9 cellular contexts compared by ENCODE assay signal in genomic region chr7:96414931-96415292, GRCh38.
DNase-seq lines count a peak whose midpoint lies in the region; ATAC-seq and TF ChIP-seq lines count a peak whose summit lies in the region.
"Had no signal": no experiment of that assay in that cellular context is flagged by ENCODE, and none has a peak within 500 bp of the region (broad histone marks: within the 10 kb centered on the region; RNA-seq: fewer than 3 reads in every experiment).

No MANE protein-coding gene starts in this region.

- H3K4me2 ChIP-seq in trophoblast cell (ENCODE audit: low read length): no peak overlapping the region

- no peaks in the 10 kb centered on the region for H3K36me3 ChIP-seq in trophoblast cell (ENCODE audit: control insufficient read depth in 1 of 2, insufficient read depth in 2 of 2, low read length in 2 of 2)

- H3K36me3 Mint-ChIP-seq in natural killer cell: no peaks in the 10 kb centered on the region
- no peaks in the 10 kb centered on the region for H3K36me3 Mint-ChIP-seq in natural killer cell treated with Interleukin-12 subunit alpha and Interleukin-12 subunit beta and Interleukin-15 and Interleukin-18, amount 100 ng/mL, for 72 hours
- H3K36me3 Mint-ChIP-seq in activated CD4-positive, alpha-beta T cell treated with anti-CD3 and anti-CD28 coated beads, Interleukin-2, amount 10 ng/mL, durations not matched to agents 24 days and 14 days (ENCODE audit: low read depth): no peaks in the 10 kb centered on the region

- H3K9ac ChIP-seq in trophoblast cell (ENCODE audit: low read length): no peak overlapping the region

- intact Hi-C loops in natural killer cell (cut with micrococcal nuclease): loop anchor here (1.0 kb wide), 1 partner anchor 612 kb away; no protein-coding TSS in a partner anchor
- intact Hi-C loops in activated CD4-positive, alpha-beta T cell treated with anti-CD3 and anti-CD28 coated beads, Interleukin-2, amount 10 ng/mL, durations not matched to agents 24 days and 14 days (cut with micrococcal nuclease): loop anchor here (5.0 to 10.0 kb wide), 3 partner anchors 90 to 338 kb away; partner anchors contain the start of gene SEM1

- no peak overlapping the region for H3K4ac ChIP-seq in trophoblast cell (ENCODE audit: low read depth, low read length)

- H3K9me3 Mint-ChIP-seq in natural killer cell: no peaks in the 10 kb centered on the region
- H3K9me3 Mint-ChIP-seq in natural killer cell treated with Interleukin-12 subunit alpha and Interleukin-12 subunit beta and Interleukin-15 and Interleukin-18, amount 100 ng/mL, for 72 hours: no peaks in the 10 kb centered on the region
- no peaks in the 10 kb centered on the region for H3K9me3 Mint-ChIP-seq in activated CD4-positive, alpha-beta T cell treated with anti-CD3 and anti-CD28 coated beads, Interleukin-2, amount 10 ng/mL, durations not matched to agents 24 days and 14 days
- H3K9me3 Mint-ChIP-seq: dendritic cell treated with granulocyte-macrophage colony-stimulating factor and Interleukin-4, amounts not matched to agents 40 ng/mL and 50 ng/mL, for 4 days had no signal

- no peak overlapping the region for H4K8ac ChIP-seq in trophoblast cell (ENCODE audit: low read depth, low read length)

- no peak overlapping the region for H2AFZ ChIP-seq in trophoblast cell (ENCODE audit: insufficient read depth, low read length, poor library complexity)

- no peak overlapping the region for H3K27ac ChIP-seq in trophoblast cell (ENCODE audit: low read depth, low read length)

- no peaks in the 10 kb centered on the region for H3K79me2 ChIP-seq in trophoblast cell (ENCODE audit: control insufficient read depth, insufficient read depth, low read length, poor library complexity)

- no peaks in the 10 kb centered on the region for H3K9me3 ChIP-seq in trophoblast cell (ENCODE audit: insufficient read depth, low read depth, low read length)

- H3K27me3 Mint-ChIP-seq in natural killer cell (ENCODE audit: low read depth in 2 of 2): peaks cover 10 to 15% of the 10 kb centered on the region in 2 donors
- H3K27me3 Mint-ChIP-seq in natural killer cell treated with Interleukin-12 subunit alpha and Interleukin-12 subunit beta and Interleukin-15 and Interleukin-18, amount 100 ng/mL, for 72 hours: peaks cover 5 to 9% of the 10 kb centered on the region in 2 donors
- peaks cover 18% of the 10 kb centered on the region for H3K27me3 Mint-ChIP-seq in activated CD4-positive, alpha-beta T cell treated with anti-CD3 and anti-CD28 coated beads, Interleukin-2, amount 10 ng/mL, durations not matched to agents 24 days and 14 days

- H3K18ac ChIP-seq in trophoblast cell (ENCODE audit: low read length): no peak overlapping the region

- no peak overlapping the region for H4K91ac ChIP-seq in trophoblast cell (ENCODE audit: low read depth, low read length)

- H3K23ac ChIP-seq in trophoblast cell (ENCODE audit: low read length): no peak overlapping the region

- WGBS in trophoblast cell (ENCODE audit: extremely low coverage, insufficient coverage, insufficient read length): no CpG with 5 or more reads among the region's 3 CpGs

- no peaks in the 10 kb centered on the region for H3K4me1 ChIP-seq in trophoblast cell (ENCODE audit: control insufficient read depth in 1 of 2, insufficient read depth in 2 of 2, low read length in 2 of 2)

- ATAC-seq in natural killer cell: peak in 1 of 3 donors; percentile 72
- ATAC-seq in natural killer cell treated with Interleukin-12 subunit alpha and Interleukin-12 subunit beta and Interleukin-15 and Interleukin-18, amount 100 ng/mL, for 72 hours: no peak
- ATAC-seq in HG02981 (IDR thresholded peaks at IDR 0.05; ENCODE audit: unreplicated experiment): peak; percentile 89
- no peak for ATAC-seq in GM19328 (IDR thresholded peaks at IDR 0.05; ENCODE audit: unreplicated experiment)

- no peak overlapping the region for H3K4me3 ChIP-seq in fibroblast of mammary gland (ENCODE audit: control insufficient read depth, low read depth, low read length)
- no peak overlapping the region for H3K4me3 ChIP-seq in trophoblast cell (ENCODE audit: low read depth, low read length)

- H3K4me1 Mint-ChIP-seq in natural killer cell: peaks cover 0 to 4% of the 10 kb centered on the region in 2 donors
- H3K4me1 Mint-ChIP-seq in natural killer cell treated with Interleukin-12 subunit alpha and Interleukin-12 subunit beta and Interleukin-15 and Interleukin-18, amount 100 ng/mL, for 72 hours (ENCODE audit: low read depth in 2 of 2): no peaks in the 10 kb centered on the region
- H3K4me1 Mint-ChIP-seq in activated CD4-positive, alpha-beta T cell treated with anti-CD3 and anti-CD28 coated beads, Interleukin-2, amount 10 ng/mL, durations not matched to agents 24 days and 14 days: peaks cover 3% of the 10 kb centered on the region

- H2BK120ac ChIP-seq in trophoblast cell (ENCODE audit: insufficient read depth, low read length, poor library complexity): no peak overlapping the region

- no peak overlapping the region for H3K27ac Mint-ChIP-seq in natural killer cell
- no peak overlapping the region for H3K27ac Mint-ChIP-seq in natural killer cell treated with Interleukin-12 subunit alpha and Interleukin-12 subunit beta and Interleukin-15 and Interleukin-18, amount 100 ng/mL, for 72 hours
- no peak overlapping the region for H3K27ac Mint-ChIP-seq in activated CD4-positive, alpha-beta T cell treated with anti-CD3 and anti-CD28 coated beads, Interleukin-2, amount 10 ng/mL, durations not matched to agents 24 days and 14 days
- H3K27ac Mint-ChIP-seq: dendritic cell treated with granulocyte-macrophage colony-stimulating factor and Interleukin-4, amounts not matched to agents 40 ng/mL and 50 ng/mL, for 4 days had no signal

- no peak overlapping the region for H2BK12ac ChIP-seq in trophoblast cell (ENCODE audit: low read length)

- no peak overlapping the region for H2BK5ac ChIP-seq in trophoblast cell (ENCODE audit: low read depth, low read length, poor library complexity)

- TF ChIP-seq CTCF in natural killer cell (IDR thresholded peaks at IDR 0.05): peak; percentile 34
- peak; percentile 94 for TF ChIP-seq CTCF in fibroblast of mammary gland (conservative IDR thresholded peaks at IDR 0.05; ENCODE audit: control insufficient read depth, insufficient read depth, low read depth, low read length)

- H3K14ac ChIP-seq in trophoblast cell (ENCODE audit: low read length): no peak overlapping the region

- H2AK5ac ChIP-seq in trophoblast cell (ENCODE audit: low read length): no peak overlapping the region

- no peak overlapping the region for H3K4me3 Mint-ChIP-seq in natural killer cell
- H3K4me3 Mint-ChIP-seq in natural killer cell treated with Interleukin-12 subunit alpha and Interleukin-12 subunit beta and Interleukin-15 and Interleukin-18, amount 100 ng/mL, for 72 hours: no peak overlapping the region
- H3K4me3 Mint-ChIP-seq in activated CD4-positive, alpha-beta T cell treated with anti-CD3 and anti-CD28 coated beads, Interleukin-2, amount 10 ng/mL, durations not matched to agents 24 days and 14 days: no peak overlapping the region
- H3K4me3 Mint-ChIP-seq: dendritic cell treated with granulocyte-macrophage colony-stimulating factor and Interleukin-4, amounts not matched to agents 40 ng/mL and 50 ng/mL, for 4 days had no signal

- no peaks in the 10 kb centered on the region for H3K27me3 ChIP-seq in trophoblast cell (ENCODE audit: insufficient read depth, low read length)

- H4K12ac ChIP-seq in trophoblast cell (ENCODE audit: low read depth, low read length): no peak overlapping the region

- no peaks in the 10 kb centered on the region for H3K79me1 ChIP-seq in trophoblast cell (ENCODE audit: low read length)

- DNase-seq in natural killer cell: no peak
- no peak for DNase-seq in natural killer cell treated with Interleukin-12 subunit alpha and Interleukin-12 subunit beta and Interleukin-15 and Interleukin-18, amount 100 ng/mL, for 72 hours (ENCODE audit: low spot score)
- DNase-seq in NCI-H2171 treated with DMSO at 0.1 percent for 48 hours (lab: John Stamatoyannopoulos, UW): peak; percentile 39
- DNase-seq in activated CD4-positive, alpha-beta T cell treated with anti-CD3 and anti-CD28 coated beads, Interleukin-2, amount 10 ng/mL, durations not matched to agents 24 days and 14 days: peak; percentile 88
- peak; percentile 49 for DNase-seq in fibroblast of mammary gland (ENCODE audit: low read depth)
- DNase-seq in trophoblast cell: peak; percentile 56 to 83

Comparison
In these comparisons a context has a peak if more than half of its experiments do, and no peak if none do; other contexts are left out.
1. DNase-seq: peak in NCI-H2171 treated with DMSO at 0.1 percent for 48 hours (single experiment), activated CD4-positive, alpha-beta T cell treated with anti-CD3 and anti-CD28 coated beads, Interleukin-2, amount 10 ng/mL, durations not matched to agents 24 days and 14 days (single experiment), fibroblast of mammary gland (single experiment) and trophoblast cell (2 of 2); none in natural killer cell (single experiment) and natural killer cell treated with Interleukin-12 subunit alpha and Interleukin-12 subunit beta and Interleukin-15 and Interleukin-18, amount 100 ng/mL, for 72 hours (single experiment).